Comparison of ENCODE assay signal across 26 cellular contexts in the genomic region with DNA sequence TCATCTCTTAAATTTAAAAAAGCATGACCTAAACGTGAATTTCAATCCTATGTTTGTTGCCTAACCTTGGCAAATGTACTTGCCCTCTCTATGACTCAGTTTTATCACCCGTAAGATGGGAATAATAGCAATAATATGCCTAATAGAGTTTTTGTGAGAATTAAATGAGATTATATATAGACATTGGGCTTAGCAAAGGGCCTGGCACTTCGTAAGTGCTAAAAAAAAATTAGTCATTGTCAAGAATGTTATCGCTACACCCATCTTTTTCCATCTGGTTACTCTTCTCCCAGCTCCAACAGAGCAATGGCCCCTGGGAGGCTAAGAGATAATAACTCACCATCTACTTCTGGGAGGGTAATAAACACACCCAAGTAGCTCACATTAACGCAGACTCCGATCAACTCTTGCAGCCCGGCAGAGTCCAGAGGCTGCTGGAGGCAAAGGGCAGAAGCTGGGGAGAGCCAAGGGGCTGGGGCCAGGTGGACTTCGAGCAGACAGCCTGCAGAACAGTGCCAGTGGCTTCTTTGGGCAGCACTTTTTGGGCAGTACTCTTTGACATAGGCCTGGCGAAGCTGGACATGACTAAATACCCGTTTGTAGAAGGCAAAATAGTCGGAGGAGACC.
"Had no signal": no experiment of that assay in that cellular context is flagged by ENCODE, and none has a peak within 500 bp of the region (broad histone marks: within the 10 kb centered on the region; RNA-seq: fewer than 3 reads in every experiment).

No MANE protein-coding gene starts in this region.

- H3K4me1 Mint-ChIP-seq: activated B cell treated with CpG ODN at 0.5 μM for 24 hours; activated CD4-positive, alpha-beta T cell treated with anti-CD3 and anti-CD28 coated beads for 36 hours; stimulated activated memory B cell treated with anti-CD40 and anti-IgM and Interleukin-4, amounts not matched to agents 10 μg/mL and 1 μg/mL and 100 μg/mL, for 72 hours had no signal

- H3K4me1 ChIP-seq: adrenal gland, ascending aorta, lower lobe of right lung, pancreas, suprapubic skin, tibial nerve had no signal

- DNase-seq: activated B cell treated with CpG ODN at 0.5 μM for 24 hours; activated CD4-positive, alpha-beta T cell treated with anti-CD3 and anti-CD28 coated beads for 36 hours; activated CD4-positive, alpha-beta T cell treated with anti-CD3 and anti-CD28 coated beads, Interleukin-2, amount 50 U/mL, for 48 hours; activated CD8-positive, alpha-beta memory T cell treated with anti-CD3 and anti-CD28 coated beads, Interleukin-2, amount 50 U/mL, for 48 hours; activated naive CD4-positive, alpha-beta T cell; activated T-cell treated with anti-CD3 and anti-CD28 coated beads, Interleukin-2, amount 50 U/mL, for 4 hours; central memory CD4-positive, alpha-beta T cell; effector memory CD4-positive, alpha-beta T cell; foreskin melanocyte; left cardiac atrium; lower lobe of right lung; pancreas; psoas muscle; stimulated activated CD4-positive, alpha-beta T cell treated with anti-CD3 and anti-CD28 coated beads, Interleukin-15, amount 100 ng/mL, for 24 hours; stomach; T-helper 9 cell had no signal

- H3K4me3 ChIP-seq: adrenal gland, ascending aorta, lower lobe of right lung, pancreas, psoas muscle, smooth muscle cell, stomach, suprapubic skin, tibial nerve had no signal

- H3K27me3 ChIP-seq: adrenal gland, ascending aorta, pancreas, stomach, suprapubic skin, tibial nerve had no signal

- H3K9me3 ChIP-seq: adrenal gland, ascending aorta, lower lobe of right lung, pancreas, psoas muscle, stomach, suprapubic skin, tibial nerve had no signal

- H3K4me3 Mint-ChIP-seq: activated B cell treated with CpG ODN at 0.5 μM for 24 hours; activated CD4-positive, alpha-beta T cell treated with anti-CD3 and anti-CD28 coated beads for 36 hours; activated naive CD8-positive, alpha-beta T cell; activated T-cell treated with anti-CD3 and anti-CD28 coated beads, Interleukin-2, amount 50 U/mL, for 4 hours; nephron; stimulated activated memory B cell treated with anti-CD40 and anti-IgM and Interleukin-4, amounts not matched to agents 10 μg/mL and 1 μg/mL and 100 μg/mL, for 72 hours had no signal

- H3K36me3 Mint-ChIP-seq: activated naive CD8-positive, alpha-beta T cell; stimulated activated memory B cell treated with anti-CD40 and anti-IgM and Interleukin-4, amounts not matched to agents 10 μg/mL and 1 μg/mL and 100 μg/mL, for 72 hours had no signal

- ATAC-seq: activated CD4-positive, alpha-beta T cell treated with anti-CD3 and anti-CD28 coated beads for 36 hours; activated T-cell treated with anti-CD3 and anti-CD28 coated beads, Interleukin-2, amount 50 U/mL, for 4 hours; left cardiac atrium; pancreas; psoas muscle; stimulated activated memory B cell treated with anti-CD40 and anti-IgM and Interleukin-4, amounts not matched to agents 10 μg/mL and 1 μg/mL and 100 μg/mL, for 72 hours had no signal

- H3K27ac Mint-ChIP-seq: activated B cell treated with CpG ODN at 0.5 μM for 24 hours; activated CD4-positive, alpha-beta T cell treated with anti-CD3 and anti-CD28 coated beads for 36 hours; activated naive CD8-positive, alpha-beta T cell; activated T-helper 2 cell treated with anti-CD3 and anti-CD28 coated beads, Interferon-gamma antibody, Interleukin-2, Interleukin-4, amounts not matched to agents 10 μg/mL and 5 μg/mL and 100 μg/mL, durations not matched to agents 14 hours and 24 hours and 36 hours; stimulated activated memory B cell treated with anti-CD40 and anti-IgM and Interleukin-4, amounts not matched to agents 10 μg/mL and 1 μg/mL and 100 μg/mL, for 72 hours had no signal

- H3K27me3 Mint-ChIP-seq: activated CD4-positive, alpha-beta T cell treated with anti-CD3 and anti-CD28 coated beads for 36 hours; activated naive CD8-positive, alpha-beta T cell had no signal

- H3K4me2 ChIP-seq: smooth muscle cell had no signal

- H3K9me3 Mint-ChIP-seq: activated B cell treated with CpG ODN at 0.5 μM for 24 hours; activated T-helper 2 cell treated with anti-CD3 and anti-CD28 coated beads, Interferon-gamma antibody, Interleukin-2, Interleukin-4, amounts not matched to agents 10 μg/mL and 5 μg/mL and 100 μg/mL, durations not matched to agents 14 hours and 24 hours and 36 hours; nephron had no signal

- H3K36me3 ChIP-seq: adrenal gland, ascending aorta, lower lobe of right lung, pancreas, stomach, suprapubic skin, tibial nerve had no signal

- H3K27ac ChIP-seq: adrenal gland, ascending aorta, lower lobe of right lung, pancreas, psoas muscle, stomach, suprapubic skin, tibial nerve had no signal

- FAIRE-seq: pancreas, urothelium cell line had no signal
